21 cellular contexts compared by ENCODE assay signal in genomic region chrX:137031039-137031438, GRCh38. TPM values are rescaled to one million over a fixed set of nuclear protein-coding genes. Genes with fewer than 3 reads are reported as not detected.
DNase-seq lines count a peak whose midpoint lies in the region; ATAC-seq and TF ChIP-seq lines count a peak whose summit lies in the region.
"Had no signal": no experiment of that assay in that cellular context is flagged by ENCODE, and none has a peak within 500 bp of the region (broad histone marks: within the 10 kb centered on the region; RNA-seq: fewer than 3 reads in every experiment).

No MANE protein-coding gene starts in this region.

- no peak overlapping the region for H2BK5ac ChIP-seq in H9 (ENCODE audit: insufficient read length, low read length)

- H3K23ac ChIP-seq in H9 (ENCODE audit: insufficient read length, low read depth, low read length): no peak overlapping the region

- no peak overlapping the region for H3K14ac ChIP-seq in H9 (ENCODE audit: insufficient read depth, low read length)

- no peak for TF ChIP-seq RAD21 in SK-N-SH (IDR thresholded peaks at IDR 0.05; ENCODE audit: low read length)

- H2BK120ac ChIP-seq in H9 (ENCODE audit: low read depth, low read length, poor library complexity, severe bottlenecking): no peak overlapping the region

- ATAC-seq in SK-N-SH treated with all-trans-retinoic acid at 6 μM for 48 hours: no peak
- no peak for ATAC-seq in T-cell (replicated peaks in 1 of 4)
- ATAC-seq in activated CD4-positive, CD25-positive, alpha-beta regulatory T cell treated with anti-CD3 and anti-CD28 coated beads, Interleukin-2, amount 50 U/mL, for 24 hours: no peak

- H4K20me1 ChIP-seq in SK-N-SH (ENCODE audit: insufficient read depth): no peaks in the 10 kb centered on the region
- H4K20me1 ChIP-seq in H9 (ENCODE audit: control insufficient read depth, insufficient read depth, insufficient read length): peaks cover 5% of the 10 kb centered on the region
- H4K20me1 ChIP-seq in neural progenitor cell (ENCODE audit: low read depth): peaks cover 4% of the 10 kb centered on the region

- H2BK20ac ChIP-seq in H9 (ENCODE audit: low read depth, low read length, poor library complexity, severe bottlenecking): no peak overlapping the region

- DNase-seq in SK-N-SH: no peak
- no peak for DNase-seq in H9
- DNase-seq in effector memory CD4-positive, alpha-beta T cell: no peak
- DNase-seq in neural progenitor cell (ENCODE audit: low spot score): no peak
- DNase-seq in T-cell: no peak
- no peak for DNase-seq in effector CD8-positive, alpha-beta T cell (lab: John Stamatoyannopoulos, UW)
- DNase-seq: 8988T, foreskin keratinocyte, GF-D8, hippocampal formation, sigmoid colon, T-helper 9 cell had no signal

- peaks cover 51 to 53% of the 10 kb centered on the region in 2 experiments for H3K9me3 Mint-ChIP-seq in H9
- peaks cover 11% of the 10 kb centered on the region for H3K9me3 Mint-ChIP-seq in neural progenitor cell
- no peaks in the 10 kb centered on the region for H3K9me3 Mint-ChIP-seq in T-cell
- H3K9me3 Mint-ChIP-seq: activated T-cell treated with anti-CD3 and anti-CD28 coated beads, Interleukin-2, amount 50 U/mL, for 24 hours; CD8-positive, alpha-beta memory T cell; type B pancreatic cell; WTC11 had no signal

- POLR2A ChIA-PET in SK-N-SH (lab: Yijun Ruan, JAX): no interaction called here
- POLR2A ChIA-PET in T-cell (lab: Charles Lee): no interaction called here

- TF ChIP-seq CTCF in SK-N-SH (IDR thresholded peaks at IDR 0.05) (no peak), H9 (conservative IDR thresholded peaks at IDR 0.05) (no peak), neural progenitor cell (IDR thresholded peaks at IDR 0.05) (no peak)

- H3K27ac Mint-ChIP-seq in H9: no peak overlapping the region
- no peak overlapping the region for H3K27ac Mint-ChIP-seq in neural progenitor cell
- peak overlapping the region in 1 of 2 donors; percentile 28 for H3K27ac Mint-ChIP-seq in T-cell
- H3K27ac Mint-ChIP-seq: activated T-cell treated with anti-CD3 and anti-CD28 coated beads, Interleukin-2, amount 50 U/mL, for 24 hours; type B pancreatic cell; WTC11 had no signal

- H3K23me2 ChIP-seq in H9 (ENCODE audit: insufficient read length, low read depth, low read length, poor library complexity, severe bottlenecking): peaks cover 10% of the 10 kb centered on the region

- H4K91ac ChIP-seq in H9 (ENCODE audit: insufficient read length, low read depth, low read length): no peak overlapping the region

- no peak overlapping the region for H3K4ac ChIP-seq in H9 (ENCODE audit: low read depth, low read length)

- no peaks in the 10 kb centered on the region for H3K9me2 ChIP-seq in SK-N-SH

- CTCF ChIA-PET in SK-N-SH (lab: Yijun Ruan, JAX) (no interaction called here), T-cell (lab: Charles Lee) (no interaction called here)

- no peak for TF ChIP-seq EP300 in SK-N-SH (IDR thresholded peaks at IDR 0.05; ENCODE audit: borderline replicate concordance in 1 of 2, low read depth in 1 of 2, low read length in 1 of 2)

- no peak overlapping the region for H4K8ac ChIP-seq in H9 (replicated peaks; ENCODE audit: insufficient read length, low read depth, low read length)

- H3K4me2 ChIP-seq in SK-N-SH (peak overlapping the region; percentile 61; the same call in 1 of the 2 replicates), H9 (ENCODE audit: insufficient read depth, insufficient read length, low read length) (peak overlapping the region; percentile 97), neural progenitor cell (peak overlapping the region; percentile 74)

- H3K27ac ChIP-seq in SK-N-SH (ENCODE audit: low read depth in 2 of 2, low read length in 1 of 2): no peak overlapping the region
- H3K27ac ChIP-seq in H9 (ENCODE audit: insufficient read length, low read depth, low read length): no peak overlapping the region
- no peak overlapping the region for H3K27ac ChIP-seq in effector memory CD4-positive, alpha-beta T cell (ENCODE audit: insufficient read depth, low read length, poor library complexity, severe bottlenecking)
- no peak overlapping the region for H3K27ac ChIP-seq in neural progenitor cell
- H3K27ac ChIP-seq: foreskin keratinocyte, sigmoid colon had no signal

- H3F3A ChIP-seq in SK-N-SH (replicated peaks; ENCODE audit: insufficient read depth) (no peaks in the 10 kb centered on the region), neural progenitor cell (ENCODE audit: low read depth) (no peaks in the 10 kb centered on the region)

- no peak overlapping the region for H2BK15ac ChIP-seq in H9 (ENCODE audit: low read depth, low read length)

- no peak overlapping the region for H3K4me3 Mint-ChIP-seq in H9
- no peak overlapping the region for H3K4me3 Mint-ChIP-seq in neural progenitor cell
- no peak overlapping the region for H3K4me3 Mint-ChIP-seq in T-cell
- H3K4me3 Mint-ChIP-seq: activated T-cell treated with anti-CD3 and anti-CD28 coated beads, Interleukin-2, amount 50 U/mL, for 24 hours; type B pancreatic cell; WTC11 had no signal

- peaks cover 0 to 9% of the 10 kb centered on the region in 2 experiments; a peak in 1 of 4 replicates for H3K4me1 ChIP-seq in SK-N-SH (ENCODE audit: control insufficient read depth in 1 of 2, insufficient read depth in 2 of 2, low read depth in 1 of 2, low read length in 1 of 2)
- H3K4me1 ChIP-seq in H9 (ENCODE audit: insufficient read depth, low read length): no peaks in the 10 kb centered on the region
- H3K4me1 ChIP-seq in effector memory CD4-positive, alpha-beta T cell (ENCODE audit: control insufficient read depth, insufficient read depth, low read length, poor library complexity, severe bottlenecking): peaks cover 7% of the 10 kb centered on the region
- H3K4me1 ChIP-seq in neural progenitor cell: no peaks in the 10 kb centered on the region
- H3K4me1 ChIP-seq: foreskin keratinocyte had no signal

- H3K56ac ChIP-seq in H9 (ENCODE audit: insufficient read length, low read depth, low read length): no peak overlapping the region

- no peak overlapping the region for H3T11ph ChIP-seq in H9 (ENCODE audit: low read length)

- H3K4me1 Mint-ChIP-seq in H9 (peaks cover 6 to 12% of the 10 kb centered on the region in 2 experiments), neural progenitor cell (peaks cover 6% of the 10 kb centered on the region), T-cell (peaks cover 7 to 15% (median 11%) of the 10 kb centered on the region in 3 donors)

- H3K4me3 ChIP-seq in SK-N-SH (ENCODE audit: low read depth in 2 of 2, low read length in 1 of 2): peak overlapping the region in 1 of 2 experiments; percentile 37; a peak in 1 of 4 replicates
- peak overlapping the region; percentile 55 for H3K4me3 ChIP-seq in effector memory CD4-positive, alpha-beta T cell (ENCODE audit: insufficient read depth, low read depth, low read length, poor library complexity, severe bottlenecking)
- peak overlapping the region; percentile 47 for H3K4me3 ChIP-seq in neural progenitor cell
- H3K4me3 ChIP-seq: K562 had no signal

- no peak overlapping the region for H2BK12ac ChIP-seq in H9 (ENCODE audit: insufficient read length, low read depth, low read length)

- no peak overlapping the region for H4K5ac ChIP-seq in H9 (ENCODE audit: insufficient read length, low read depth, low read length)

- H3K79me1 ChIP-seq in H9 (ENCODE audit: insufficient read depth, low read depth, low read length, poor library complexity, severe bottlenecking): no peaks in the 10 kb centered on the region

- no peak overlapping the region for H2AK5ac ChIP-seq in H9 (ENCODE audit: insufficient read length, low read length)

- WGBS in SK-N-SH (ENCODE audit: low lambda C conversion rate): 13% methylated on average over 16 of the region's 16 CpGs
- no CpG with 5 or more reads among the region's 16 CpGs for WGBS in H9 (ENCODE audit: extremely low coverage, insufficient read length, low lambda C conversion rate)

- no peak overlapping the region for H3K18ac ChIP-seq in H9 (ENCODE audit: insufficient read length, low read depth, low read length)

- H3K36me3 ChIP-seq in SK-N-SH (replicated peaks in 1 of 2; ENCODE audit: control insufficient read depth in 1 of 2, insufficient read depth in 2 of 2, low read length in 1 of 2) (no peaks in the 10 kb centered on the region), neural progenitor cell (no peaks in the 10 kb centered on the region)
- H3K36me3 ChIP-seq in effector memory CD4-positive, alpha-beta T cell (ENCODE audit: control insufficient read depth, insufficient read depth, low read length): no peaks in the 10 kb centered on the region
- H3K36me3 ChIP-seq: sigmoid colon had no signal

- H3K27me3 ChIP-seq in SK-N-SH (ENCODE audit: insufficient read depth): peaks cover 68% of the 10 kb centered on the region
- peaks cover 55% of the 10 kb centered on the region for H3K27me3 ChIP-seq in H9 (ENCODE audit: insufficient read depth, low read length)
- peaks cover 21% of the 10 kb centered on the region for H3K27me3 ChIP-seq in effector memory CD4-positive, alpha-beta T cell (replicated peaks; ENCODE audit: control insufficient read depth, insufficient read depth, low read length, poor library complexity, severe bottlenecking)
- peaks cover 100% of the 10 kb centered on the region for H3K27me3 ChIP-seq in neural progenitor cell

- H3K9ac ChIP-seq in SK-N-SH: no peak overlapping the region
- no peak overlapping the region for H3K9ac ChIP-seq in H9 (ENCODE audit: extremely low read depth, insufficient read length, low read length)
- no peak overlapping the region for H3K9ac ChIP-seq in neural progenitor cell

- H2AFZ ChIP-seq in SK-N-SH (ENCODE audit: low read depth): no peak overlapping the region
- no peak overlapping the region for H2AFZ ChIP-seq in H9 (ENCODE audit: low read length)
- no peak overlapping the region for H2AFZ ChIP-seq in neural progenitor cell (replicated peaks)

- H3K27me3 Mint-ChIP-seq in H9 (ENCODE audit: low read depth): peaks cover 24% of the 10 kb centered on the region
- peaks cover 35% of the 10 kb centered on the region for H3K27me3 Mint-ChIP-seq in neural progenitor cell (ENCODE audit: insufficient read depth, low read depth)
- H3K27me3 Mint-ChIP-seq in T-cell: peaks cover 43 to 60% of the 10 kb centered on the region in 2 donors

- H3K79me2 ChIP-seq in SK-N-SH (ENCODE audit: insufficient read depth): no peaks in the 10 kb centered on the region
- H3K79me2 ChIP-seq in H9 (ENCODE audit: insufficient read depth, low read length): no peaks in the 10 kb centered on the region
- H3K79me2 ChIP-seq in neural progenitor cell (ENCODE audit: low read depth): no peaks in the 10 kb centered on the region

- H3K9me3 ChIP-seq in SK-N-SH: no peaks in the 10 kb centered on the region
- H3K9me3 ChIP-seq in H9 (ENCODE audit: control insufficient read depth, low read depth, low read length): peaks cover 40% of the 10 kb centered on the region
- no peaks in the 10 kb centered on the region for H3K9me3 ChIP-seq in effector memory CD4-positive, alpha-beta T cell (ENCODE audit: control insufficient read depth, low read length)
- no peaks in the 10 kb centered on the region for H3K9me3 ChIP-seq in neural progenitor cell (ENCODE audit: low read depth)
- H3K9me3 ChIP-seq: sigmoid colon had no signal

- H3K36me3 Mint-ChIP-seq in H9 (ENCODE audit: insufficient read depth in 1 of 3, low read depth in 3 of 3) (peaks cover 0 to 4% (median 0%) of the 10 kb centered on the region in 3 experiments; a peak in 3 of 7 replicates), neural progenitor cell (no peaks in the 10 kb centered on the region), T-cell (no peaks in the 10 kb centered on the region)
- H3K36me3 Mint-ChIP-seq: CD8-positive, alpha-beta memory T cell; type B pancreatic cell; WTC11 had no signal

RNA-seq across cellular contexts. Expression of gene GPR101, which starts 2.8 kb away (rescaled TPM):
- not detected in 2 replicates for polyA plus RNA-seq in SK-N-SH (2012; rRNA removed)
- polyA plus RNA-seq in SK-N-SH (2012; cell fraction: cytosol; rRNA removed): not detected in 2 replicates
- polyA plus RNA-seq in SK-N-SH (2012; cell fraction: nucleus; rRNA removed): not detected in 2 replicates
- total RNA-seq in H9 (2021): not detected in 2 replicates
- total RNA-seq in neural progenitor cell (ENCODE audit: low replicate concordance): not detected in 2 replicates
- total RNA-seq in T-cell: 1 to 10 TPM in 1 of 5 donors, not detected in 4; 1.1 TPM
- total RNA-seq: CD8-positive, alpha-beta memory T cell; foreskin keratinocyte; K562; kidney epithelial cell; lung microvascular endothelial cell; sigmoid colon; WTC11 had no signal
- polyA plus RNA-seq: CD8-positive, alpha-beta memory T cell; foreskin keratinocyte; K562; sigmoid colon had no signal
